Comparison of ENCODE assay signal across 20 cellular contexts in genomic region chr22:33569547-33569946, GRCh38.
DNase-seq lines count a peak whose midpoint lies in the region; ATAC-seq and TF ChIP-seq lines count a peak whose summit lies in the region.
"Had no signal": no experiment of that assay in that cellular context is flagged by ENCODE, and none has a peak within 500 bp of the region (broad histone marks: within the 10 kb centered on the region; RNA-seq: fewer than 3 reads in every experiment).

No MANE protein-coding gene starts in this region.

- no peak for TF ChIP-seq CTCF in OCI-LY3 (IDR thresholded peaks at IDR 0.05; ENCODE audit: low read depth, low read length)
- no peak for TF ChIP-seq CTCF in type B pancreatic cell (conservative IDR thresholded peaks at IDR 0.05)
- TF ChIP-seq CTCF in mammary epithelial cell (conservative IDR thresholded peaks at IDR 0.05 in 1 of 2, IDR thresholded peaks at IDR 0.05 in 1 of 2; ENCODE audit: extremely low read depth in 1 of 2, insufficient read depth in 1 of 2, low read depth in 1 of 2, low read length in 2 of 2): no peak

- in situ Hi-C loops in mammary epithelial cell (cut with MboI; ENCODE audit: low sequenced_read_pairs in 2 of 2): no loop called here

- ATAC-seq in activated naive CD8-positive, alpha-beta T cell treated with anti-CD3 and anti-CD28 coated beads, Interleukin-2, amount 50 U/mL, for 24 hours: no peak

- dilution Hi-C loops in mammary epithelial cell (cut with HindIII; ENCODE audit: low sequenced_read_pairs): no loop called here

- peaks cover 8% of the 10 kb centered on the region for H3K27me3 Mint-ChIP-seq in activated naive CD8-positive, alpha-beta T cell treated with anti-CD3 and anti-CD28 coated beads for 36 hours
- no peaks in the 10 kb centered on the region for H3K27me3 Mint-ChIP-seq in activated naive CD8-positive, alpha-beta T cell treated with anti-CD3 and anti-CD28 coated beads, Interleukin-2, amount 50 U/mL, for 24 hours
- no peaks in the 10 kb centered on the region for H3K27me3 Mint-ChIP-seq in type B pancreatic cell

- H3K4me2 ChIP-seq in OCI-LY3 (ENCODE audit: low read length) (peak overlapping the region; percentile 75), mammary epithelial cell (ENCODE audit: insufficient read depth, low read depth, low read length) (no peak overlapping the region)

- no peaks in the 10 kb centered on the region for H3K36me3 Mint-ChIP-seq in activated naive CD8-positive, alpha-beta T cell treated with anti-CD3 and anti-CD28 coated beads for 36 hours
- no peaks in the 10 kb centered on the region for H3K36me3 Mint-ChIP-seq in activated naive CD8-positive, alpha-beta T cell treated with anti-CD3 and anti-CD28 coated beads, Interleukin-2, amount 50 U/mL, for 24 hours (ENCODE audit: low read depth)
- H3K36me3 Mint-ChIP-seq in type B pancreatic cell: peaks cover 15% of the 10 kb centered on the region

- intact Hi-C loops in mammary epithelial cell (cut with micrococcal nuclease): no loop called here

- H4K20me1 ChIP-seq in OCI-LY3 (ENCODE audit: insufficient read depth, low read length) (no peaks in the 10 kb centered on the region), mammary epithelial cell (ENCODE audit: insufficient read depth, low read length) (no peaks in the 10 kb centered on the region)

- H3K9me3 ChIP-seq in OCI-LY3 (ENCODE audit: insufficient read depth, low read length) (no peaks in the 10 kb centered on the region), mammary epithelial cell (replicated peaks; ENCODE audit: insufficient read depth, low read length) (no peaks in the 10 kb centered on the region)
- H3K9me3 ChIP-seq: adrenal gland, esophagus squamous epithelium, testis had no signal

- no peak overlapping the region for H3K9ac ChIP-seq in OCI-LY3 (ENCODE audit: low read length)
- no peak overlapping the region for H3K9ac ChIP-seq in mammary epithelial cell (ENCODE audit: insufficient read depth, low read length)

- no peaks in the 10 kb centered on the region for H3K9me3 Mint-ChIP-seq in activated naive CD8-positive, alpha-beta T cell treated with anti-CD3 and anti-CD28 coated beads for 36 hours
- H3K9me3 Mint-ChIP-seq in activated naive CD8-positive, alpha-beta T cell treated with anti-CD3 and anti-CD28 coated beads, Interleukin-2, amount 50 U/mL, for 24 hours: no peaks in the 10 kb centered on the region
- H3K9me3 Mint-ChIP-seq in type B pancreatic cell: no peaks in the 10 kb centered on the region

- H3K27ac ChIP-seq in OCI-LY3 (ENCODE audit: low read length) (no peak overlapping the region), mammary epithelial cell (ENCODE audit: insufficient read depth, low read depth, low read length) (no peak overlapping the region)
- H3K27ac ChIP-seq: adrenal gland, esophagus squamous epithelium, testis had no signal

- CTCF ChIA-PET in mammary epithelial cell (lab: Charles Lee; ENCODE audit: low non-redundant PET): no interaction called here

- peak overlapping the region; percentile 16 for H3K27ac Mint-ChIP-seq in activated naive CD8-positive, alpha-beta T cell treated with anti-CD3 and anti-CD28 coated beads for 36 hours
- H3K27ac Mint-ChIP-seq in activated naive CD8-positive, alpha-beta T cell treated with anti-CD3 and anti-CD28 coated beads, Interleukin-2, amount 50 U/mL, for 24 hours: no peak overlapping the region
- peak overlapping the region; percentile 68 for H3K27ac Mint-ChIP-seq in type B pancreatic cell
- H3K27ac Mint-ChIP-seq: activated T-helper 2 cell treated with anti-CD3 and anti-CD28 coated beads, Interferon-gamma antibody, Interleukin-2, Interleukin-4, amounts not matched to agents 10 μg/mL and 5 μg/mL and 100 μg/mL, durations not matched to agents 14 hours and 24 hours and 36 hours had no signal

- H3K4me1 Mint-ChIP-seq in activated naive CD8-positive, alpha-beta T cell treated with anti-CD3 and anti-CD28 coated beads for 36 hours: peaks cover 8% of the 10 kb centered on the region
- peaks cover 30% of the 10 kb centered on the region for H3K4me1 Mint-ChIP-seq in activated naive CD8-positive, alpha-beta T cell treated with anti-CD3 and anti-CD28 coated beads, Interleukin-2, amount 50 U/mL, for 24 hours
- H3K4me1 Mint-ChIP-seq in type B pancreatic cell (ENCODE audit: unreplicated experiment): peaks cover 51% of the 10 kb centered on the region

- H3K36me3 ChIP-seq in OCI-LY3 (replicated peaks; ENCODE audit: low read depth, low read length): peaks cover 2% of the 10 kb centered on the region
- no peaks in the 10 kb centered on the region for H3K36me3 ChIP-seq in mammary epithelial cell (ENCODE audit: insufficient read depth, low read length)
- H3K36me3 ChIP-seq: adrenal gland, esophagus squamous epithelium had no signal

- 58% methylated on average over 3 of the region's 3 CpGs for WGBS in mammary epithelial cell (ENCODE audit: low coverage, missing lambda C conversion rate)

- DNase-seq in activated naive CD8-positive, alpha-beta T cell treated with anti-CD3 and anti-CD28 coated beads for 36 hours: no peak
- DNase-seq in activated naive CD8-positive, alpha-beta T cell treated with anti-CD3 and anti-CD28 coated beads, Interleukin-2, amount 50 U/mL, for 24 hours: no peak
- DNase-seq in iPS-NIHi11 (ENCODE audit: low spot score): peak; percentile 24
- no peak for DNase-seq in type B pancreatic cell (ENCODE audit: extremely low spot score, unreplicated experiment)
- DNase-seq in mammary epithelial cell: no peak
- no peak for DNase-seq in activated CD4-positive, alpha-beta T cell treated with anti-CD3 and anti-CD28 coated beads for 48 hours
- no peak for DNase-seq in NCI-H1092 (lab: John Stamatoyannopoulos, UW)
- DNase-seq: 8988T; adrenal gland; central memory CD4-positive, alpha-beta T cell; esophagus squamous epithelium; GDM1; mesenchymal stem cell; NCI-H1436; NCI-H226; SHP77 treated with DMSO at 0.1 percent for 48 hours; T-helper 2 cell; testis had no signal

- H3K4me3 ChIP-seq in OCI-LY3 (ENCODE audit: low read length): 0 out of 2 replicates have a peak overlapping the region, but pooled peaks have one; percentile 0
- H3K4me3 ChIP-seq in mammary epithelial cell (replicated peaks in 1 of 3; ENCODE audit: insufficient read depth in 1 of 3, low read depth in 2 of 3, low read length in 3 of 3): no peak overlapping the region
- H3K4me3 ChIP-seq: adrenal gland, esophagus squamous epithelium, testis had no signal

- no peak overlapping the region for H3K4me3 Mint-ChIP-seq in activated naive CD8-positive, alpha-beta T cell treated with anti-CD3 and anti-CD28 coated beads for 36 hours
- H3K4me3 Mint-ChIP-seq in activated naive CD8-positive, alpha-beta T cell treated with anti-CD3 and anti-CD28 coated beads, Interleukin-2, amount 50 U/mL, for 24 hours: no peak overlapping the region
- peak overlapping the region; percentile 50 for H3K4me3 Mint-ChIP-seq in type B pancreatic cell

- H3K27me3 ChIP-seq in OCI-LY3 (ENCODE audit: low read depth, low read length) (no peaks in the 10 kb centered on the region), mammary epithelial cell (ENCODE audit: insufficient read depth, low read length) (no peaks in the 10 kb centered on the region)
- H3K27me3 ChIP-seq: adrenal gland, esophagus squamous epithelium, testis had no signal

- H3K79me2 ChIP-seq in OCI-LY3 (ENCODE audit: low read length): no peaks in the 10 kb centered on the region
- H3K79me2 ChIP-seq in mammary epithelial cell (ENCODE audit: insufficient read depth, low read length): no peaks in the 10 kb centered on the region

- H2AFZ ChIP-seq in OCI-LY3 (ENCODE audit: low read depth, low read length) (no peak overlapping the region), mammary epithelial cell (ENCODE audit: low read depth, low read length) (no peak overlapping the region)

- peaks cover 66% of the 10 kb centered on the region for H3K4me1 ChIP-seq in OCI-LY3 (ENCODE audit: low read length)
- no peaks in the 10 kb centered on the region for H3K4me1 ChIP-seq in mammary epithelial cell (ENCODE audit: insufficient read depth, low read length)
- H3K4me1 ChIP-seq: esophagus squamous epithelium, testis had no signal

- BruUV-seq in mammary epithelial cell (replicated peaks; lab: Mats Ljungman, UMichigan): no TSS peak
